Comparison of ENCODE assay signal across 8 cellular contexts in genomic region chr6:136526196-136526930, GRCh38. TPM values are rescaled to one million over a fixed set of nuclear protein-coding genes. Genes with fewer than 3 reads are reported as not detected.
DNase-seq lines count a peak whose midpoint lies in the region; ATAC-seq, FAIRE-seq and TF ChIP-seq lines count a peak whose summit lies in the region.

No MANE protein-coding gene starts in this region.

- in situ Hi-C loops in GM12878 (cut with MboI): no loop called here

- 27% methylated on average over 16 of the region's 16 CpGs for WGBS in GM12878 (ENCODE audit: insufficient coverage, insufficient replicate concordance, low lambda C conversion rate, missing lambda C conversion rate)

- H3K9ac ChIP-seq in NT2/D1 (ENCODE audit: insufficient read length, low read depth): no peak overlapping the region
- no peak overlapping the region for H3K9ac ChIP-seq in GM12878 (ENCODE audit: control insufficient read depth, insufficient read depth, low read length)

- TF ChIP-seq RAD21 in GM12878 (IDR thresholded peaks at IDR 0.05; ENCODE audit: insufficient read depth, low read depth, low read length): no peak

- peaks cover 20% of the 10 kb centered on the region for H3K4me1 Mint-ChIP-seq in Calu3 (ENCODE audit: low read depth, unreplicated experiment)

- ATAC-seq in GM12878: peak; percentile 81

- intact Hi-C loops in GM12878 (cut with micrococcal nuclease; ENCODE audit: unreplicated experiment) (no loop called here), Calu3 (cut with micrococcal nuclease; ENCODE audit: unreplicated experiment) (no loop called here)

- H3K4me1 ChIP-seq in NT2/D1 (ENCODE audit: insufficient read depth, insufficient read length) (peaks cover 2% of the 10 kb centered on the region), GM12878 (ENCODE audit: control insufficient read depth, insufficient read depth, low read length) (no peaks in the 10 kb centered on the region)

- H4K20me1 ChIP-seq in GM12878 (ENCODE audit: control insufficient read depth, insufficient read depth): no peaks in the 10 kb centered on the region

- TF ChIP-seq CTCF in GM12878 (IDR thresholded peaks at IDR 0.05 in 2 of 3, conservative IDR thresholded peaks at IDR 0.05 in 1 of 3; ENCODE audit: control insufficient read depth in 2 of 3, extremely low read depth in 1 of 3, insufficient read depth in 1 of 3, low read depth in 3 of 3, low read length in 3 of 3): no peak
- no peak for TF ChIP-seq CTCF in Calu3 (IDR thresholded peaks at IDR 0.05; ENCODE audit: unreplicated experiment)

- H2AFZ ChIP-seq in GM12878 (ENCODE audit: control insufficient read depth, low read depth, low read length): no peak overlapping the region

- no peak overlapping the region for H3K4me2 ChIP-seq in GM12878 (ENCODE audit: control insufficient read depth, insufficient read depth)

- H3K4me3 Mint-ChIP-seq in Calu3 (ENCODE audit: low read depth, unreplicated experiment): no peak overlapping the region

- H3K27ac Mint-ChIP-seq in Calu3 (ENCODE audit: unreplicated experiment): no peak overlapping the region

- CTCF ChIA-PET in GM12878 (lab: Yijun Ruan, JAX): interaction anchor here (0.5 kb wide), 1 partner anchor 73 kb away, joined by 3 read pairs; no protein-coding TSS in a partner anchor
- CTCF ChIA-PET in Calu3 (lab: Charles Lee): no interaction called here

- H3K79me2 ChIP-seq in GM12878 (ENCODE audit: control insufficient read depth, insufficient read depth, low read length): no peaks in the 10 kb centered on the region

- H3K27me3 ChIP-seq in NT2/D1 (ENCODE audit: insufficient read depth, insufficient read length) (no peaks in the 10 kb centered on the region), GM12878 (replicated peaks in 1 of 2; ENCODE audit: control insufficient read depth in 2 of 2, insufficient read depth in 2 of 2, low read length in 1 of 2) (no peaks in the 10 kb centered on the region; a peak in 1 of 4 replicates)

- SMC1A ChIA-PET in GM12878 (lab: Charles Lee; ENCODE audit: uncharacterized antibody, unreplicated experiment): interaction anchor here (1.2 kb wide), 1 partner anchor 9 kb away, joined by 5 read pairs; no protein-coding TSS in a partner anchor

- TF ChIP-seq POLR2A in GM12878 (IDR thresholded peaks at IDR 0.05; ENCODE audit: low read depth, low read length): no peak
- TF ChIP-seq POLR2A in GM12892 (IDR thresholded peaks at IDR 0.05; ENCODE audit: low read depth, low read length): no peak

- H3K4me3 ChIP-seq in NT2/D1 (ENCODE audit: insufficient read length, low read depth) (no peak overlapping the region), GM12878 (no peak overlapping the region), skeletal muscle cell (ENCODE audit: low read depth, low read length) (no peak overlapping the region)

- no peaks in the 10 kb centered on the region for H3K36me3 Mint-ChIP-seq in Calu3 (ENCODE audit: insufficient read depth, unreplicated experiment)

- peak in 4 of 6 experiments; percentile 4 to 34 (median 16) for DNase-seq in stimulated activated naive CD4-positive, alpha-beta T cell (lab: John Stamatoyannopoulos, UW)
- no peak for DNase-seq in stimulated activated naive CD4-positive, alpha-beta T cell treated with Interleukin-2 at 50 U/mL for 16 hours (lab: John Stamatoyannopoulos, UW)
- DNase-seq in NT2/D1 (ENCODE audit: low read depth, low spot score) (peak; percentile 38), GM12878 (ENCODE audit: low read depth, low spot score) (no peak), iPS-NIHi11 (ENCODE audit: low spot score) (peak; percentile 61), skeletal muscle cell (ENCODE audit: low read depth) (peak; percentile 22), Calu3 (no peak), GM12892 (ENCODE audit: insufficient read length) (no peak)

- no peaks in the 10 kb centered on the region for H3K9me3 Mint-ChIP-seq in Calu3 (ENCODE audit: low read depth, unreplicated experiment)

- H3K9me3 ChIP-seq in NT2/D1 (ENCODE audit: insufficient read depth, low read length) (no peaks in the 10 kb centered on the region), GM12878 (replicated peaks; ENCODE audit: control insufficient read depth, insufficient read depth, low read length) (no peaks in the 10 kb centered on the region)

- no peaks in the 10 kb centered on the region for H3K27me3 Mint-ChIP-seq in Calu3 (ENCODE audit: unreplicated experiment)

- BruUV-seq in GM12878 (replicated peaks; lab: Mats Ljungman, UMichigan): no TSS peak
- no TSS peak for BruUV-seq in Calu3 (replicated peaks; lab: Mats Ljungman, UMichigan)

- H3K27ac ChIP-seq in GM12878 (ENCODE audit: control insufficient read depth, insufficient read depth): no peak overlapping the region

- POLR2A ChIA-PET in GM12878 (lab: Charles Lee): no interaction called here

- no peak for TF ChIP-seq EP300 in GM12878 (IDR thresholded peaks at IDR 0.05; ENCODE audit: borderline replicate concordance in 1 of 2, control insufficient read depth in 1 of 2, low read depth in 2 of 2, low read length in 2 of 2)

- FAIRE-seq in GM12878 (lab: Jason Lieb, UNC): no peak
- no peak for FAIRE-seq in GM12892 (lab: Jason Lieb, UNC)

- RAD21 ChIA-PET in GM12878 (lab: Charles Lee; ENCODE audit: unreplicated experiment): interaction anchor here (1.0 kb wide), 1 partner anchor 30 kb away, joined by 3 read pairs; no protein-coding TSS in a partner anchor

- H3K36me3 ChIP-seq in NT2/D1 (ENCODE audit: insufficient read depth, insufficient read length, low read length) (no peaks in the 10 kb centered on the region), GM12878 (ENCODE audit: control insufficient read depth in 2 of 2, insufficient read depth in 2 of 2, low read length in 1 of 2) (no peaks in the 10 kb centered on the region)

TF ChIP-seq in GM12878, 131 proteins besides CTCF, POLR2A, EP300 and RAD21 (continues in another document):
- TF ChIP-seq ZZZ3 (IDR thresholded peaks at IDR 0.05; ENCODE audit: control insufficient read depth, insufficient read length, low read depth) (no peak), WRNIP1 (IDR thresholded peaks at IDR 0.05; ENCODE audit: borderline replicate concordance, low read depth, low read length) (no peak), SMC3 (IDR thresholded peaks at IDR 0.05; ENCODE audit: borderline replicate concordance, low read length) (no peak), JUNB (IDR thresholded peaks at IDR 0.05) (no peak), RELA (IDR thresholded peaks at IDR 0.05; ENCODE audit: borderline replicate concordance, partially characterized antibody) (no peak), SKIL (IDR thresholded peaks at IDR 0.05; ENCODE audit: low read depth, poor library complexity, severe bottlenecking) (no peak), MLLT1 (IDR thresholded peaks at IDR 0.05) (no peak), RUNX3 (IDR thresholded peaks at IDR 0.05; ENCODE audit: low read length) (no peak), EED (IDR thresholded peaks at IDR 0.05; ENCODE audit: low read depth) (no peak), ZNF24 (IDR thresholded peaks at IDR 0.05) (no peak), CBX3 (IDR thresholded peaks at IDR 0.05; ENCODE audit: borderline replicate concordance, low read depth) (no peak), NR2C2 (IDR thresholded peaks at IDR 0.05; ENCODE audit: borderline replicate concordance, control insufficient read depth, insufficient read length, low read depth) (no peak), RB1 (IDR thresholded peaks at IDR 0.05; ENCODE audit: borderline replicate concordance) (no peak)

RNA-seq across cellular contexts. Expression of gene MAP7, which starts 23.9 kb away (rescaled TPM):
- 0.25 TPM in 1 of 2 replicates, not detected in the other for total RNA-seq in GM12878 (2013; cell fraction: nucleolus; rRNA removed)
- 0.05 and 0.17 TPM in 2 replicates for total RNA-seq in GM12878 (2014; rRNA removed)
- 0.04 TPM in 1 of 2 replicates, not detected in the other for total RNA-seq in GM12878 (2014; rRNA removed; fragmentation: Illumina TruSeq; extraction: Trizol)
- 0.13 and 0.21 TPM in 2 replicates for total RNA-seq in GM12878 (2021)
- polyA plus RNA-seq in GM12878 (2011; ENCODE audit: low read depth): 0.16 TPM
- 0.09 and 0.10 TPM in 2 replicates for polyA plus RNA-seq in GM12878 (2011; rRNA removed)
- polyA plus RNA-seq in GM12878 (2011; cell fraction: cytosol; rRNA removed): 0.05 and 0.10 TPM in 2 replicates
- 0.07 and 0.15 TPM in 2 replicates for polyA plus RNA-seq in GM12878 (2011; cell fraction: nucleus; rRNA removed)
- polyA plus RNA-seq in GM12878 (2012): 0.14 and 0.18 TPM in 2 replicates
- polyA plus RNA-seq in GM12878 (2014; fragmentation: Illumina TruSeq; extraction: Trizol): 0.07 and 0.21 TPM in 2 replicates
- polyA plus RNA-seq in GM12878 (2014; fragmentation: Nextera tagmentation; extraction: Ambion mirVana): not detected
- polyA plus RNA-seq in GM12878 (2014; rRNA removed): 0.01 and 0.04 TPM in 2 replicates
- under 1 TPM; 0.05 to 0.09 TPM for polyA plus RNA-seq in GM12878 (2016; fragmentation: Nextera tagmentation; extraction: Ambion mirVana)
- not detected in 2 replicates for polyA minus RNA-seq in GM12878 (2011; rRNA and poly(A)+ RNA removed)
- polyA minus RNA-seq in GM12878 (2011; cell fraction: cytosol; rRNA and poly(A)+ RNA removed): 0.67 and 0.94 TPM in 2 replicates
- polyA minus RNA-seq in GM12878 (2011; cell fraction: nucleus; rRNA and poly(A)+ RNA removed): 0.12 and 0.19 TPM in 2 replicates
- total RNA-seq in Calu3 (2022): 29.5 and 30.1 TPM in 2 replicates
- 0.34 TPM for polyA plus RNA-seq in GM12892 (2012; ENCODE audit: missing spikeins)

Comparison
In these comparisons a context has a peak if more than half of its experiments do, and no peak if none do; other contexts are left out.
1. DNase-seq: peak in stimulated activated naive CD4-positive, alpha-beta T cell (4 of 6), NT2/D1 (single experiment), iPS-NIHi11 (single experiment) and skeletal muscle cell (single experiment); none in stimulated activated naive CD4-positive, alpha-beta T cell treated with Interleukin-2 at 50 U/mL for 16 hours (single experiment), GM12878 (single experiment), Calu3 (single experiment) and GM12892 (single experiment).
2. RNA of gene MAP7, which starts 23.9 kb away (total RNA-seq): 29.5 to 30.1 TPM in Calu3; 0.04 to 0.25 TPM in GM12878; every median in the first group is over 10 times any median in the second.